Comparison of ENCODE assay signal across 16 cellular contexts in genomic region chrX:96929036-96929435, GRCh38.
"Had no signal": no experiment of that assay in that cellular context is flagged by ENCODE, and none has a peak within 500 bp of the region (broad histone marks: within the 10 kb centered on the region; RNA-seq: fewer than 3 reads in every experiment).

No MANE protein-coding gene starts in this region.

- H3K36me3 ChIP-seq: transverse colon had no signal

- H3K4me1 ChIP-seq: transverse colon had no signal

- H3K79me2 ChIP-seq: hepatocyte had no signal

- H3K4me3 ChIP-seq: hepatocyte, transverse colon had no signal

- H3K27me3 ChIP-seq: hepatocyte, transverse colon had no signal

- H3K4me2 ChIP-seq: hepatocyte had no signal

- DNase-seq: activated CD4-positive, alpha-beta T cell treated with anti-CD3 and anti-CD28 coated beads for 1 hour; activated CD4-positive, alpha-beta T cell treated with anti-CD3 and anti-CD28 coated beads, Interleukin-2, amount 50 U/mL, for 1 hour; activated CD8-positive, alpha-beta T cell treated with anti-CD3 and anti-CD28 coated beads, Interleukin-2, amount 10 ng/mL, durations not matched to agents 7 days and 5 days; activated gamma-delta T cell; activated naive CD4-positive, alpha-beta T cell treated with anti-CD3 and anti-CD28 coated beads, Interleukin-2, amount 50 U/mL, for 16 hours; activated naive CD8-positive, alpha-beta T cell treated with anti-CD3 and anti-CD28 coated beads, Interleukin-2, amount 50 U/mL, for 24 hours; glutamatergic neuron; left ventricle myocardium superior; midbrain; natural killer cell; retina; stimulated activated CD4-positive, alpha-beta T cell treated with anti-CD3 and anti-CD28 coated beads, Interleukin-2, amount 100 ng/mL, for 48 hours; stimulated activated CD8-positive, alpha-beta memory T cell treated with anti-CD3 and anti-CD28 coated beads, Interleukin-4, amount 100 ng/mL, for 48 hours; stimulated activated naive B cell treated with anti-CD40 and anti-IgM and Interleukin-4, amounts not matched to agents 10 μg/mL and 1 μg/mL and 100 μg/mL, for 72 hours; transverse colon had no signal

- H3K9me3 ChIP-seq: transverse colon had no signal

- ATAC-seq: activated CD8-positive, alpha-beta T cell treated with anti-CD3 and anti-CD28 coated beads, Interleukin-2, amount 10 ng/mL, durations not matched to agents 7 days and 5 days; activated naive CD8-positive, alpha-beta T cell treated with anti-CD3 and anti-CD28 coated beads, Interleukin-2, amount 50 U/mL, for 24 hours; left ventricle myocardium superior; natural killer cell; stimulated activated naive B cell treated with anti-CD40 and anti-IgM and Interleukin-4, amounts not matched to agents 10 μg/mL and 1 μg/mL and 100 μg/mL, for 72 hours had no signal

- H2AFZ ChIP-seq: hepatocyte had no signal

- H3K27ac ChIP-seq: hepatocyte, transverse colon had no signal
